10 cellular contexts compared by ENCODE assay signal in the genomic region with DNA sequence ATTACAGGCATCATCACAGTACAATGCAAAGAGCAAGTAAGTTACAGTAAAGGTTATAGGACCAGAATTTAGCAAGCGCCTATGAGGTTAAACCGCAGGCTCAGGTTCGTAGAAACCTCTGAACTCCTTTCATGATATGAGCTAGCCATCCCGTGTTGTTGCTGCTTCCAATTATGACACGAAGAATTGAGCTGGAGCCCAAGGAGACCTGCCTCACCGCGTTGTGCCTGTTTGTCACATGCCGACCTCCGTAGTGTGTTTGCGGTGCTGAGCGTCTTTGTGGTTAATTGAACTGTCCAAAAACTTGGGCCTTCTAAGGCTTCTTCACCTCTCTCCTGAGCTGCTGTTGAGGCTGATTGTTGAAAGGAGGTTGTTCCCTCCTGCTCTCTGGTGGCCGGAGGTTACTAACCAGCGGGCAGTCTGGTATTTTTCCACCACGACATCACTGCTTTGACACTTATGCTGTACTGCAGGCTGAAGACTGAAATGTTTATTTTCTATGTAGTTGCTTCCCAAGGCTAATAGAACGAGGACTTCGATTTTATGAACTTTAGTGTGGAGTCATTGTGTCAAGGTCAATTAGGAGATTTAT.
DNase-seq lines count a peak whose midpoint lies in the region; ATAC-seq and TF ChIP-seq lines count a peak whose summit lies in the region.
"Had no signal": no experiment of that assay in that cellular context is flagged by ENCODE, and none has a peak within 500 bp of the region (broad histone marks: within the 10 kb centered on the region; RNA-seq: fewer than 3 reads in every experiment).

No MANE protein-coding gene starts in this region.

- peak overlapping the region; percentile 21 to 84 (median 62) for H3K27ac ChIP-seq in tibial nerve
- H3K27ac ChIP-seq: Peyer's patch had no signal

- no peak overlapping the region for H3K4me3 ChIP-seq in tibial nerve
- H3K4me3 ChIP-seq: Peyer's patch had no signal

- 39 to 51% methylated on average over 16 of the region's 16 CpGs for WGBS in tibial nerve, 2 donors

- TF ChIP-seq EP300 in tibial nerve (IDR thresholded peaks at IDR 0.05) = peak in 1 of 2 donors; percentile 65

- DNase-seq in NCI-H510A treated with DMSO at 0.1 percent for 48 hours (lab: John Stamatoyannopoulos, UW) (peak; percentile 63), NCI-H510A (lab: John Stamatoyannopoulos, UW) (no peak), amniotic stem cell (lab: John Stamatoyannopoulos, UW) (peak; percentile 53), iPS-NIHi11 (ENCODE audit: low spot score) (peak; percentile 43), tibial nerve (ENCODE audit: low spot score in 2 of 2) (peak in 1 of 2 donors; percentile 35), kidney tubule cell (ENCODE audit: low spot score) (no peak)
- DNase-seq in activated T-cell treated with anti-CD3 and anti-CD28 coated beads, Interleukin-2, amount 50 U/mL, for 48 hours = no peak
- DNase-seq: DMS79 treated with DMSO at 0.1 percent for 48 hours had no signal

- peaks cover 2 to 99% (median 21%) of the 10 kb centered on the region in 3 donors for H3K36me3 ChIP-seq in tibial nerve

- no peak for TF ChIP-seq POLR2A in tibial nerve (IDR thresholded peaks at IDR 0.05)

- ATAC-seq in GM18498 (IDR thresholded peaks at IDR 0.05; ENCODE audit: unreplicated experiment) = no peak

- H3K27me3 ChIP-seq in tibial nerve = no peaks in the 10 kb centered on the region
- H3K27me3 ChIP-seq: Peyer's patch had no signal

- H3K4me1 ChIP-seq in tibial nerve = peaks cover 0 to 61% (median 33%) of the 10 kb centered on the region in 4 donors

- TF ChIP-seq CTCF in tibial nerve (IDR thresholded peaks at IDR 0.05) = peak; percentile 7 to 66 (median 39)

- no peaks in the 10 kb centered on the region for H3K9me3 ChIP-seq in tibial nerve
- H3K9me3 ChIP-seq: Peyer's patch had no signal

Comparison
In these comparisons a context has a peak if more than half of its experiments do, and no peak if none do; other contexts are left out.
1. DNase-seq: peak in NCI-H510A treated with DMSO at 0.1 percent for 48 hours (single experiment), amniotic stem cell (single experiment) and iPS-NIHi11 (single experiment); none in NCI-H510A (single experiment), kidney tubule cell (single experiment) and activated T-cell treated with anti-CD3 and anti-CD28 coated beads, Interleukin-2, amount 50 U/mL, for 48 hours (0 of 2).